In genomic region chr1:114737314-114737713, GRCh38 we compare ENCODE assay signal across 21 cellular contexts. TPM values are rescaled to one million over a fixed set of nuclear protein-coding genes. Genes with fewer than 3 reads are reported as not detected.
"Had no signal": no experiment of that assay in that cellular context is flagged by ENCODE, and none has a peak within 500 bp of the region (broad histone marks: within the 10 kb centered on the region; RNA-seq: fewer than 3 reads in every experiment).

No MANE protein-coding gene starts in this region.

- H3K4me1 ChIP-seq: body of pancreas, neural progenitor cell had no signal

- H3K9me3 ChIP-seq: body of pancreas had no signal

- H3K27ac ChIP-seq: body of pancreas, cardiac muscle cell, neural progenitor cell had no signal

- ATAC-seq: activated CD4-positive, alpha-beta T cell treated with anti-CD3 and anti-CD28 coated beads for 36 hours; activated T-helper 17 cell treated with anti-CD3 and anti-CD28 coated beads, Interleukin-2, amount 50 U/mL, for 72 hours; body of pancreas; stimulated activated naive CD8-positive, alpha-beta T cell treated with anti-CD3 and anti-CD28 coated beads, Interleukin-15, Interleukin-2, amounts not matched to agents 100 U/mL and 50 U/mL, for 24 hours had no signal

- H3K27me3 ChIP-seq: body of pancreas, cardiac muscle cell, neural progenitor cell had no signal

- DNase-seq: activated B cell treated with CpG ODN at 0.5 μM for 24 hours; activated CD4-positive, alpha-beta memory T cell treated with anti-CD3 and anti-CD28 coated beads for 36 hours; activated CD4-positive, alpha-beta T cell treated with anti-CD3 and anti-CD28 coated beads for 36 hours; activated naive CD8-positive, alpha-beta T cell treated with anti-CD3 and anti-CD28 coated beads, Interleukin-2, amount 10 ng/mL, durations not matched to agents 7 days and 5 days; body of pancreas; effector CD8-positive, alpha-beta T cell; foreskin melanocyte; glutamatergic neuron; hippocampal formation; naive B cell; retina; stimulated activated CD4-positive, alpha-beta T cell treated with anti-CD3 and anti-CD28 coated beads, Interleukin-12 subunit alpha, Interleukin-12 subunit beta, amount 100 ng/mL, for 4 hours; stimulated activated CD4-positive, alpha-beta T cell treated with anti-CD3 and anti-CD28 coated beads, Interleukin-4, amount 100 ng/mL, for 4 hours; stimulated activated naive CD8-positive, alpha-beta T cell treated with anti-CD3 and anti-CD28 coated beads, Interleukin-15, Interleukin-2, amounts not matched to agents 100 U/mL and 50 U/mL, for 24 hours had no signal

- H3K4me3 ChIP-seq: body of pancreas, cardiac muscle cell, neural progenitor cell had no signal

RNA-seq across cellular contexts. Expression of gene AMPD1, which starts 42.0 kb away (rescaled TPM):
- total RNA-seq: activated B cell treated with CpG ODN at 0.5 μM for 24 hours; activated CD4-positive, alpha-beta memory T cell treated with anti-CD3 and anti-CD28 coated beads for 36 hours; activated naive CD8-positive, alpha-beta T cell treated with anti-CD3 and anti-CD28 coated beads, Interleukin-2, amount 10 ng/mL, durations not matched to agents 7 days and 5 days; activated T-helper 17 cell treated with anti-CD3 and anti-CD28 coated beads, Interleukin-2, amount 50 U/mL, for 72 hours; body of pancreas; cardiac muscle cell; chondrocyte; lower leg skin; omental fat pad; posterior vena cava had no signal
- polyA plus RNA-seq: cardiac muscle cell had no signal
